In genomic region chr4:6641164-6641970, GRCh38 we compare ENCODE assay signal across 8 cellular contexts. TPM values are rescaled to one million over a fixed set of nuclear protein-coding genes. Genes with fewer than 3 reads are reported as not detected.
DNase-seq lines count a peak whose midpoint lies in the region; ATAC-seq and TF ChIP-seq lines count a peak whose summit lies in the region.

No MANE protein-coding gene starts in this region.

- peak overlapping the region; percentile 18 for H3K4ac ChIP-seq in mesendoderm (ENCODE audit: low read depth, low read length)

- H3K23ac ChIP-seq in mesendoderm (ENCODE audit: low read length), result no peak overlapping the region

- H3K4me2 ChIP-seq in mesendoderm (ENCODE audit: low read length), result peak overlapping the region; percentile 91

- peaks cover 22% of the 10 kb centered on the region for H3K79me2 ChIP-seq in mesendoderm (ENCODE audit: control insufficient read depth, insufficient read depth, low read length)

- peaks cover 3% of the 10 kb centered on the region for H3K4me1 ChIP-seq in mesendoderm (ENCODE audit: control insufficient read depth, low read depth, low read length)

- no peak overlapping the region for H2BK15ac ChIP-seq in mesendoderm (replicated peaks; ENCODE audit: low read depth)

- H3K27ac ChIP-seq in mesendoderm (ENCODE audit: low read depth, low read length), result peak overlapping the region; percentile 85

- H4K5ac ChIP-seq in mesendoderm (ENCODE audit: low read length), result no peak overlapping the region

- no peak for DNase-seq in BJ (ENCODE audit: low read depth)
- peak; percentile 45 for DNase-seq in activated CD4-positive, alpha-beta T cell treated with anti-CD3 and anti-CD28 coated beads for 4 hours
- peak; percentile 25 for DNase-seq in effector CD8-positive, alpha-beta T cell (lab: John Stamatoyannopoulos, UW)
- DNase-seq in mesendoderm, result peak; percentile 53
- DNase-seq in stimulated activated naive CD4-positive, alpha-beta T cell treated with Interleukin-2 at 50 U/mL for 16 hours (lab: John Stamatoyannopoulos, UW), result peak; percentile 47
- DNase-seq in putamen (ENCODE audit: low spot score), result no peak

- no peak overlapping the region for H2BK120ac ChIP-seq in mesendoderm (ENCODE audit: low read depth, low read length)

- H3K79me1 ChIP-seq in mesendoderm (ENCODE audit: low read length), result peaks cover 11% of the 10 kb centered on the region

- no peak overlapping the region for H3K18ac ChIP-seq in mesendoderm (ENCODE audit: low read length)

- peak overlapping the region; percentile 97 for H3K56ac ChIP-seq in mesendoderm (ENCODE audit: low read length)

- no peak overlapping the region for H2BK5ac ChIP-seq in mesendoderm (ENCODE audit: low read length)

- no peak overlapping the region for H4K8ac ChIP-seq in mesendoderm (ENCODE audit: low read depth, low read length)

- H3K27me3 ChIP-seq in BJ (ENCODE audit: control insufficient read depth, insufficient read depth, low read length) (no peaks in the 10 kb centered on the region), mesendoderm (ENCODE audit: insufficient read depth, low read length, poor library complexity) (no peaks in the 10 kb centered on the region)

- H3K36me3 ChIP-seq in BJ (ENCODE audit: control insufficient read depth, insufficient read depth, low read length) (0 out of 2 replicates have a peak, but pooled peaks cover 4% of the 10 kb centered on the region), mesendoderm (ENCODE audit: control insufficient read depth, insufficient read depth, low read length) (peaks cover 2% of the 10 kb centered on the region)

- POLR2A ChIA-PET in BJ (lab: Charles Lee), result interaction anchor here (0.6 kb wide), 1 partner anchor 75 kb away, joined by 3 read pairs; no protein-coding TSS in a partner anchor

- no CpG with 5 or more reads among the region's 50 CpGs for WGBS in mesendoderm (ENCODE audit: extremely low coverage, insufficient coverage, low lambda C conversion rate)

- ATAC-seq in GM19452 (IDR thresholded peaks at IDR 0.05; ENCODE audit: unreplicated experiment) (peak; percentile 34), HG03558 (IDR thresholded peaks at IDR 0.05; ENCODE audit: extremely low read depth, unreplicated experiment) (peak; percentile 11)

- H3K4me3 ChIP-seq in BJ (ENCODE audit: low read depth, low read length) (peak overlapping the region; percentile 91), mesendoderm (ENCODE audit: low read length) (peak overlapping the region; percentile 98)

- no peak for TF ChIP-seq CTCF in BJ (IDR thresholded peaks at IDR 0.05; ENCODE audit: insufficient read depth, low read depth, low read length)

- peak overlapping the region; percentile 99 for H3K9ac ChIP-seq in mesendoderm (ENCODE audit: low read length)

- CTCF ChIA-PET in BJ (lab: Yijun Ruan, JAX), result interaction anchor here (0.6 to 1.2 kb wide), 6 partner anchors 18 to 430 kb away, joined by 3 to 5 read pairs (median 3); a partner anchor contains a TSS

- peak overlapping the region; percentile 22 for H2AK5ac ChIP-seq in mesendoderm (ENCODE audit: low read length)

RNA-seq across cellular contexts. Expression of gene MRFAP1, which starts 0.9 kb away (rescaled TPM):
- 210 and 225 TPM in 2 replicates for polyA plus RNA-seq in BJ (2011; rRNA removed)
- polyA minus RNA-seq in BJ (2011; rRNA and poly(A)+ RNA removed), result 16.2 and 21.2 TPM in 2 replicates
- 311 TPM for polyA plus RNA-seq in mesendoderm (2013, experiment 1 of 2)
- 301 TPM for polyA plus RNA-seq in mesendoderm (2013, experiment 2 of 2)

RNA-seq across cellular contexts. Expression of gene S100P, which starts 52.3 kb away (rescaled TPM):
- 0.06 and 0.07 TPM in 2 replicates for polyA plus RNA-seq in BJ (2011; rRNA removed)
- not detected in 2 replicates for polyA minus RNA-seq in BJ (2011; rRNA and poly(A)+ RNA removed)
- not detected for polyA plus RNA-seq in mesendoderm (2013, experiment 1 of 2)
- 0.35 TPM for polyA plus RNA-seq in mesendoderm (2013, experiment 2 of 2)

Comparison
In these comparisons a context has a peak if more than half of its experiments do, and no peak if none do; other contexts are left out.
1. DNase-seq: peak in activated CD4-positive, alpha-beta T cell treated with anti-CD3 and anti-CD28 coated beads for 4 hours (2 of 2), effector CD8-positive, alpha-beta T cell (single experiment), mesendoderm (single experiment) and stimulated activated naive CD4-positive, alpha-beta T cell treated with Interleukin-2 at 50 U/mL for 16 hours (single experiment); none in BJ (single experiment) and putamen (single experiment).